Comparison of ENCODE assay signal across 10 cellular contexts in the genomic region with DNA sequence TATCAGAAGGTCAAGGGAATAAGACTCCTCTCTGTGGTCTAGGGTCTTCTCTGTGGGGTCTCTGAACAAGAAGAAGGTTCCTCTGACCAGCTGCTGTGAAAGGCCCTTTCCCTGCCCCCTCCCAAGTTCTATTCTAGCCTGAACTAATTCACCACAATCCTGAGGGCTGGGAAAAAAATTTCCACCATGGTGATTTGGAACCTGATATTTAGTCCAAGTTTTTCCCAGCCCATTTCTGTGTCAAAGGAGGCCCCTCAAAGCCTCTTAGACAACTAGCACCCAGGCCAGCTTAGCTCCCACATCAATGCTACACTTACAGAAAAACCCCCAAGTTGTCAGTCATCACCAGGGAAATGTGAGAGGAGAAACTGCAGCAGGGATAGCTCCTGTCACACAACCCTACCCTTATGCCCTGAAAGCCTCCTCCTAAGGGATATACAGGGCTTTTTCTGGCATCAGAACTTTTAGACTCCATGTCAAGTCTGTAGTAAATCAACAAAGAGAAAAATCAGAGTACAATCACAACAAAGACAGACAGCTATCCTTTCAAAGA. TPM values are rescaled to one million over a fixed set of nuclear protein-coding genes. Genes with fewer than 3 reads are reported as not detected.
DNase-seq lines count a peak whose midpoint lies in the region; ATAC-seq, FAIRE-seq and TF ChIP-seq lines count a peak whose summit lies in the region.
"Had no signal": no experiment of that assay in that cellular context is flagged by ENCODE, and none has a peak within 500 bp of the region (broad histone marks: within the 10 kb centered on the region; RNA-seq: fewer than 3 reads in every experiment).

No MANE protein-coding gene starts in this region.

- H2AFZ ChIP-seq in OCI-LY7 (ENCODE audit: low read length) = no peak overlapping the region

- peak overlapping the region; percentile 51 for H3K4me2 ChIP-seq in OCI-LY7 (ENCODE audit: low read length)

- peak overlapping the region; percentile 45 for H3K27ac Mint-ChIP-seq in endothelial cell (ENCODE audit: unreplicated experiment)

- BruUV-seq in OCI-LY7 (replicated peaks; lab: Mats Ljungman, UMichigan) = no TSS peak

- peak overlapping the region; percentile 28 for H3K4me3 Mint-ChIP-seq in endothelial cell (ENCODE audit: unreplicated experiment)

- peaks cover 6% of the 10 kb centered on the region for H3K27me3 Mint-ChIP-seq in endothelial cell (ENCODE audit: unreplicated experiment)

- in situ Hi-C loops in G401 (cut with HindIII; ENCODE audit: low sequenced_read_pairs) = no loop called here

- H3K36me3 Mint-ChIP-seq in endothelial cell (ENCODE audit: low read depth, unreplicated experiment) = peaks cover 10% of the 10 kb centered on the region

- intact Hi-C loops in OCI-LY7 (cut with micrococcal nuclease; ENCODE audit: unreplicated experiment) = no loop called here

- H3K9me3 ChIP-seq in OCI-LY7 (ENCODE audit: low read length) = no peaks in the 10 kb centered on the region

- H3K4me1 Mint-ChIP-seq in endothelial cell (ENCODE audit: unreplicated experiment) = peaks cover 74% of the 10 kb centered on the region

- peaks cover 85% of the 10 kb centered on the region for H3K4me1 ChIP-seq in OCI-LY7 (ENCODE audit: insufficient read depth, low read length, poor library complexity, severe bottlenecking)

- H3K4me3 ChIP-seq in OCI-LY7 (ENCODE audit: low read depth, low read length, poor library complexity, severe bottlenecking) = no peak overlapping the region
- H3K4me3 ChIP-seq in skin epidermis = no peak overlapping the region
- H3K4me3 ChIP-seq: K562 had no signal

- H3K9me2 ChIP-seq in OCI-LY7 (ENCODE audit: insufficient read depth, low read length) = no peaks in the 10 kb centered on the region

- no peak for ATAC-seq in GM21786 (IDR thresholded peaks at IDR 0.05; ENCODE audit: unreplicated experiment)
- ATAC-seq: K562 had no signal

- H3K36me3 ChIP-seq in OCI-LY7 (ENCODE audit: insufficient read depth, low read length) = no peaks in the 10 kb centered on the region

- DNase-seq in G401 (ENCODE audit: low spot score) (peak; percentile 3), OCI-LY7 (ENCODE audit: low spot score) (no peak), endothelial cell (ENCODE audit: low spot score) (no peak), NCI-H2107 treated with DMSO at 0.1 percent for 48 hours (lab: John Stamatoyannopoulos, UW; ENCODE audit: unreplicated experiment) (no peak), frontal cortex (ENCODE audit: low spot score in 2 of 2) (no peak)
- DNase-seq: activated naive CD4-positive, alpha-beta T cell; effector CD4-positive, alpha-beta T cell had no signal

- FAIRE-seq in frontal cortex (lab: Jason Lieb, UNC) = no peak

- CTCF ChIA-PET in OCI-LY7 (lab: Charles Lee; ENCODE audit: unreplicated experiment) = interaction anchor here (1.0 to 2.6 kb wide), 5 partner anchors 27 to 40 kb away, joined by 3 to 11 read pairs (median 3); partner anchors contain the start of gene TMBIM6

- no peaks in the 10 kb centered on the region for H3K9me3 Mint-ChIP-seq in endothelial cell (ENCODE audit: unreplicated experiment)

- POLR2A ChIA-PET in OCI-LY7 (lab: Charles Lee) = interaction anchor here (0.5 to 3.4 kb wide), 16 partner anchors 10 to 65 kb away, joined by 3 to 18 read pairs (median 6); no protein-coding TSS in a partner anchor

- H3K27ac ChIP-seq in OCI-LY7 (ENCODE audit: low read depth, low read length, poor library complexity, severe bottlenecking) = peak overlapping the region; percentile 23
- peak overlapping the region in 14 of 21 experiments; percentile 9 to 97 (median 52) for H3K27ac ChIP-seq in skin epidermis

- TF ChIP-seq CTCF in OCI-LY7 (conservative IDR thresholded peaks at IDR 0.05; ENCODE audit: low read length) = no peak
- TF ChIP-seq CTCF in endothelial cell (IDR thresholded peaks at IDR 0.05; ENCODE audit: unreplicated experiment) = no peak

- peaks cover 70% of the 10 kb centered on the region for H3K79me2 ChIP-seq in OCI-LY7 (ENCODE audit: insufficient read depth, low read depth, low read length)

- H4K20me1 ChIP-seq in OCI-LY7 (ENCODE audit: insufficient read depth, low read length) = peaks cover 10% of the 10 kb centered on the region; the same call in 1 of the 2 replicates

RNA-seq across cellular contexts. Expression of gene FMNL3, which starts 4.5 kb away (rescaled TPM):
- 9.8 and 12.1 TPM in 2 replicates for total RNA-seq in G401 (2014; rRNA removed; shearing (Covaris generic))
- 28.7 and 29.6 TPM in 2 replicates for total RNA-seq in OCI-LY7 (2014; rRNA removed; shearing (Covaris generic))
- total RNA-seq in OCI-LY7 (2022) (13.8 and 15.6 TPM in 2 replicates), endothelial cell (ENCODE audit: unreplicated experiment) (194 TPM), frontal cortex (9.0 TPM)

RNA-seq across cellular contexts. Expression of gene TMBIM6, which starts 38.6 kb away (rescaled TPM):
- total RNA-seq in G401 (2014; rRNA removed; shearing (Covaris generic)) = 235 and 267 TPM in 2 replicates
- 116 and 120 TPM in 2 replicates for total RNA-seq in OCI-LY7 (2014; rRNA removed; shearing (Covaris generic))
- 170 and 172 TPM in 2 replicates for total RNA-seq in OCI-LY7 (2022)
- 571 TPM for total RNA-seq in endothelial cell (ENCODE audit: unreplicated experiment)
- 284 TPM for total RNA-seq in frontal cortex
